25 cellular contexts compared by ENCODE assay signal in genomic region chr1:37755951-37756350, GRCh38. TPM values are rescaled to one million over a fixed set of nuclear protein-coding genes. Genes with fewer than 3 reads are reported as not detected.
"Had no signal": no experiment of that assay in that cellular context is flagged by ENCODE, and none has a peak within 500 bp of the region (broad histone marks: within the 10 kb centered on the region; RNA-seq: fewer than 3 reads in every experiment).

No MANE protein-coding gene starts in this region.

- H3K4me1 ChIP-seq: adrenal gland, ascending aorta had no signal

- H3K36me3 ChIP-seq: adrenal gland, ascending aorta, WERI-Rb-1 had no signal

- H3K36me3 Mint-ChIP-seq: activated naive CD8-positive, alpha-beta T cell treated with anti-CD3 and anti-CD28 coated beads, Interleukin-2, amount 10 ng/mL, durations not matched to agents 7 days and 5 days; T-cell had no signal

- H2AFZ ChIP-seq: PC-9 had no signal

- H3K9me3 Mint-ChIP-seq: activated CD4-positive, alpha-beta memory T cell treated with anti-CD3 and anti-CD28 coated beads, Interleukin-2, amount 10 ng/mL, durations not matched to agents 7 days and 5 days; activated naive CD8-positive, alpha-beta T cell treated with anti-CD3 and anti-CD28 coated beads, Interleukin-2, amount 10 ng/mL, durations not matched to agents 7 days and 5 days; activated T-cell treated with anti-CD3 and anti-CD28 coated beads, Interleukin-2, amount 50 U/mL, for 72 hours; central memory CD8-positive, alpha-beta T cell; T-cell had no signal

- H3K27ac ChIP-seq: adrenal gland, ascending aorta, body of pancreas, KMS-11, PC-9, SK-N-MC, WERI-Rb-1 had no signal

- H3K4me3 Mint-ChIP-seq: activated CD4-positive, alpha-beta memory T cell treated with anti-CD3 and anti-CD28 coated beads, Interleukin-2, amount 10 ng/mL, durations not matched to agents 7 days and 5 days; activated CD4-positive, alpha-beta T cell treated with anti-CD3 and anti-CD28 coated beads for 36 hours; activated naive CD8-positive, alpha-beta T cell treated with anti-CD3 and anti-CD28 coated beads, Interleukin-2, amount 10 ng/mL, durations not matched to agents 7 days and 5 days; central memory CD8-positive, alpha-beta T cell; T-cell had no signal

- H3K4me2 ChIP-seq: KMS-11, PC-9 had no signal

- H3K9me3 ChIP-seq: adrenal gland, ascending aorta, body of pancreas had no signal

- H3K4me1 Mint-ChIP-seq: central memory CD8-positive, alpha-beta T cell had no signal

- ATAC-seq: body of pancreas, T-cell had no signal

- H3K4me3 ChIP-seq: adrenal gland, ascending aorta, body of pancreas, PC-9, SK-N-MC had no signal

- H3K9ac ChIP-seq: KMS-11 had no signal

- DNase-seq: activated CD4-positive, alpha-beta memory T cell treated with anti-CD3 and anti-CD28 coated beads, Interleukin-2, amount 10 ng/mL, durations not matched to agents 7 days and 5 days; activated CD4-positive, alpha-beta T cell treated with anti-CD3 and anti-CD28 coated beads, Interleukin-2, amount 50 U/mL, for 1 hour; activated naive CD4-positive, alpha-beta T cell treated with anti-CD3 and anti-CD28 coated beads, Interleukin-2, amount 50 U/mL, for 16 hours; activated naive CD8-positive, alpha-beta T cell treated with anti-CD3 and anti-CD28 coated beads, Interleukin-2, amount 10 ng/mL, durations not matched to agents 7 days and 5 days; activated T-cell treated with anti-CD3 and anti-CD28 coated beads for 4 hours; body of pancreas; NCI-H1048; NCI-H146; NCI-H187 treated with DMSO at 0.1 percent for 48 hours; NCI-H2081 treated with DMSO at 0.1 percent for 48 hours; NCI-H446; NCI-H524; PC-9; SIG-M5; T-cell; T-helper 2 cell; T1000 had no signal

- H3K27ac Mint-ChIP-seq: activated CD4-positive, alpha-beta memory T cell treated with anti-CD3 and anti-CD28 coated beads, Interleukin-2, amount 10 ng/mL, durations not matched to agents 7 days and 5 days; activated CD4-positive, alpha-beta T cell treated with anti-CD3 and anti-CD28 coated beads for 36 hours; activated naive CD8-positive, alpha-beta T cell treated with anti-CD3 and anti-CD28 coated beads, Interleukin-2, amount 10 ng/mL, durations not matched to agents 7 days and 5 days; activated T-cell treated with anti-CD3 and anti-CD28 coated beads, Interleukin-2, amount 50 U/mL, for 72 hours; T-cell had no signal

RNA-seq across cellular contexts. Expression of gene EPHA10, which starts 9.0 kb away (rescaled TPM):
- total RNA-seq: activated CD4-positive, alpha-beta memory T cell treated with anti-CD3 and anti-CD28 coated beads, Interleukin-2, amount 10 ng/mL, durations not matched to agents 7 days and 5 days; activated naive CD8-positive, alpha-beta T cell treated with anti-CD3 and anti-CD28 coated beads, Interleukin-2, amount 10 ng/mL, durations not matched to agents 7 days and 5 days had no signal
